Comparison of ENCODE assay signal across 8 cellular contexts in genomic region chr4:70994387-70995099, GRCh38. TPM values are rescaled to one million over a fixed set of nuclear protein-coding genes. Genes with fewer than 3 reads are reported as not detected.
DNase-seq lines count a peak whose midpoint lies in the region; ATAC-seq, FAIRE-seq and TF ChIP-seq lines count a peak whose summit lies in the region.

No MANE protein-coding gene starts in this region.

- peaks cover 3% of the 10 kb centered on the region for H3K36me3 Mint-ChIP-seq in astrocyte (ENCODE audit: low read depth, unreplicated experiment)

- TF ChIP-seq CTCF in DOHH2 (IDR thresholded peaks at IDR 0.05; ENCODE audit: low read depth, low read length, poor library complexity, severe bottlenecking) (no peak), astrocyte (IDR thresholded peaks at IDR 0.05; ENCODE audit: insufficient read depth, low read depth, low read length) (no peak)

- H3K79me2 ChIP-seq in DOHH2 (ENCODE audit: control insufficient read depth, low read length) (peaks cover 76% of the 10 kb centered on the region), astrocyte (ENCODE audit: insufficient read depth, low read length) (peaks cover 61% of the 10 kb centered on the region)

- ATAC-seq in GM21447 (IDR thresholded peaks at IDR 0.05; ENCODE audit: unreplicated experiment), result peak; percentile 49

- peak overlapping the region; percentile 94 for H2AFZ ChIP-seq in astrocyte (ENCODE audit: low read depth, low read length)

- H3K4me2 ChIP-seq in DOHH2 (ENCODE audit: low read length), result peak overlapping the region; percentile 65
- peak overlapping the region; percentile 96 for H3K4me2 ChIP-seq in astrocyte (ENCODE audit: low read length)

- peak overlapping the region; percentile 90 for H3K4me3 ChIP-seq in DOHH2 (ENCODE audit: low read length)
- H3K4me3 ChIP-seq in astrocyte (ENCODE audit: insufficient read depth, low read depth, low read length), result peak overlapping the region; percentile 68
- peak overlapping the region; percentile 12 to 85 for H3K4me3 ChIP-seq in muscle layer of colon (ENCODE audit: low read depth in 1 of 2, low read length in 2 of 2)

- H3K4me1 Mint-ChIP-seq in astrocyte (ENCODE audit: low read depth, unreplicated experiment), result peaks cover 5% of the 10 kb centered on the region

- H3K27me3 ChIP-seq in DOHH2 (ENCODE audit: control insufficient read depth, low read length) (no peaks in the 10 kb centered on the region), astrocyte (ENCODE audit: insufficient read depth, low read length) (no peaks in the 10 kb centered on the region), muscle layer of colon (ENCODE audit: control insufficient read depth in 1 of 2, insufficient read depth in 2 of 2, low read length in 2 of 2) (no peaks in the 10 kb centered on the region)

- intact Hi-C loops in posterior cingulate gyrus (cut with DNase I), result loop anchor here (1.0 to 10.0 kb wide), 2 partner anchors 90 to 155 kb away; partner anchors contain the start of genes GRSF1 and MOB1B

- H3K36me3 ChIP-seq in DOHH2 (ENCODE audit: control insufficient read depth, low read length) (peaks cover 60% of the 10 kb centered on the region), astrocyte (ENCODE audit: insufficient read depth, low read length) (peaks cover 3% of the 10 kb centered on the region), muscle layer of colon (ENCODE audit: insufficient read depth, low read length) (no peaks in the 10 kb centered on the region)

- no peak overlapping the region for H3K27ac Mint-ChIP-seq in astrocyte (ENCODE audit: unreplicated experiment)

- H3K9me3 Mint-ChIP-seq in astrocyte (ENCODE audit: unreplicated experiment), result no peaks in the 10 kb centered on the region

- H3K9ac ChIP-seq in astrocyte (ENCODE audit: low read length) (peak overlapping the region; percentile 95), muscle layer of colon (ENCODE audit: low read length) (peak overlapping the region; percentile 47)

- H3F3A ChIP-seq in DOHH2 (ENCODE audit: control insufficient read depth, insufficient read depth), result peaks cover 28% of the 10 kb centered on the region

- DNase-seq in KBM-7, result peak; percentile 78
- DNase-seq in astrocyte (ENCODE audit: low read depth), result no peak
- DNase-seq in activated CD4-positive, CD25-positive, alpha-beta regulatory T cell treated with anti-CD3 and anti-CD28 coated beads, Interleukin-2, amount 50 U/mL, for 72 hours, result no peak
- DNase-seq in GM19238 (ENCODE audit: insufficient read length, low spot score), result no peak
- DNase-seq in posterior cingulate gyrus, result no peak

- H3K27ac ChIP-seq in DOHH2 (ENCODE audit: low read depth, low read length), result peak overlapping the region; percentile 97
- H3K27ac ChIP-seq in astrocyte (ENCODE audit: low read depth, low read length), result peak overlapping the region; percentile 77
- H3K27ac ChIP-seq in muscle layer of colon (ENCODE audit: low read depth, low read length), result no peak overlapping the region

- peaks cover 49% of the 10 kb centered on the region for H3K4me1 ChIP-seq in DOHH2 (ENCODE audit: control insufficient read depth, low read length)
- H3K4me1 ChIP-seq in astrocyte (ENCODE audit: insufficient read depth, low read length), result peaks cover 11% of the 10 kb centered on the region
- H3K4me1 ChIP-seq in muscle layer of colon (ENCODE audit: insufficient read depth, low read length), result peaks cover 10% of the 10 kb centered on the region

- H4K20me1 ChIP-seq in DOHH2 (ENCODE audit: control insufficient read depth, insufficient read depth, low read depth, low read length), result peaks cover 11% of the 10 kb centered on the region
- peaks cover 9% of the 10 kb centered on the region for H4K20me1 ChIP-seq in astrocyte (ENCODE audit: insufficient read depth, low read length)

- H3K4me3 Mint-ChIP-seq in astrocyte (ENCODE audit: unreplicated experiment), result peak overlapping the region; percentile 87

- in situ Hi-C loops in KBM-7 (cut with MboI; ENCODE audit: low pct_unique_long_range_greater_than_20kb, low sequenced_read_pairs), result no loop called here

- FAIRE-seq in astrocyte (lab: Jason Lieb, UNC), result no peak

- H3K9me3 ChIP-seq in DOHH2 (ENCODE audit: control insufficient read depth, insufficient read depth, low read length) (no peaks in the 10 kb centered on the region), astrocyte (ENCODE audit: insufficient read depth, low read depth, low read length) (no peaks in the 10 kb centered on the region), muscle layer of colon (ENCODE audit: low read length) (no peaks in the 10 kb centered on the region)

- no peaks in the 10 kb centered on the region for H3K9me2 ChIP-seq in DOHH2 (replicated peaks; ENCODE audit: control insufficient read depth, low read length)

- no peaks in the 10 kb centered on the region for H3K27me3 Mint-ChIP-seq in astrocyte (ENCODE audit: low read depth, unreplicated experiment)

RNA-seq across cellular contexts. Expression of gene DCK, which starts 1.1 kb away (rescaled TPM):
- 7.0 and 10.8 TPM in 2 replicates for total RNA-seq in astrocyte
